Comparison of ENCODE assay signal across 1 cellular context in the genomic region with DNA sequence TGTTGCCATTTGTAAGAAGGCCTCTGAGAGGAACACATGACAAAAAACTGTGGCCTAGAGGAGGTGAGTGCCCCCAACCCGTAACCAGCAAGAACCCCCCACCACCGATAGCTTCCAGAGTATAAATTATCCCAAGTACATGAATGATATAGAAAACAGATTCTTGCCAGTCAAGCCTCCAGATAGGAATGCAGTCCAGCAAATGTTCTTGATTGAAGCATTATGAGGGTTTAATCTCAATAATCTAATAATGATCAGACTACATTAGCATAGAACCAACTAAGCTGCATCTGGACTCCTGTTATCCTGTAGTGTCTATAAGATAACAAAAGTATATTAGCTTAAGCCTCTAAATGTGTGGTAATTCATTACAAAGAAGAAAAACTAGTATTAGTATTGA.
TF ChIP-seq lines count a peak whose summit lies in the region.

No MANE protein-coding gene starts in this region.

TF ChIP-seq in SK-N-SH, 30 proteins besides CTCF, POLR2A, EP300 and RAD21 (continued from another document):
- TF ChIP-seq SMC3 (IDR thresholded peaks at IDR 0.05; ENCODE audit: low read depth, low read length) (no peak), MXI1 (IDR thresholded peaks at IDR 0.05; ENCODE audit: low read depth, low read length) (no peak), NFIC (IDR thresholded peaks at IDR 0.05; ENCODE audit: borderline replicate concordance) (no peak), IRF3 (IDR thresholded peaks at IDR 0.05; ENCODE audit: low read depth, low read length) (no peak), GATA2 (CRISPR knock-in tag; IDR thresholded peaks at IDR 0.05) (peak; percentile 94), SIN3A (IDR thresholded peaks at IDR 0.05; ENCODE audit: borderline replicate concordance, low read depth, low read length) (no peak), CHD2 (IDR thresholded peaks at IDR 0.05; ENCODE audit: low read length, partially characterized antibody) (peak; percentile 49), MEF2A (IDR thresholded peaks at IDR 0.05; ENCODE audit: borderline replicate concordance, low read depth) (no peak), FOXJ3 (CRISPR knock-in tag; IDR thresholded peaks at IDR 0.05) (peak; percentile 83), ELF1 (IDR thresholded peaks at IDR 0.05) (no peak), NRF1 (IDR thresholded peaks at IDR 0.05; ENCODE audit: low read depth, low read length) (no peak), REST (IDR thresholded peaks at IDR 0.05; ENCODE audit: low read depth, low read length) (no peak)
- TF ChIP-seq, protein P1, sequence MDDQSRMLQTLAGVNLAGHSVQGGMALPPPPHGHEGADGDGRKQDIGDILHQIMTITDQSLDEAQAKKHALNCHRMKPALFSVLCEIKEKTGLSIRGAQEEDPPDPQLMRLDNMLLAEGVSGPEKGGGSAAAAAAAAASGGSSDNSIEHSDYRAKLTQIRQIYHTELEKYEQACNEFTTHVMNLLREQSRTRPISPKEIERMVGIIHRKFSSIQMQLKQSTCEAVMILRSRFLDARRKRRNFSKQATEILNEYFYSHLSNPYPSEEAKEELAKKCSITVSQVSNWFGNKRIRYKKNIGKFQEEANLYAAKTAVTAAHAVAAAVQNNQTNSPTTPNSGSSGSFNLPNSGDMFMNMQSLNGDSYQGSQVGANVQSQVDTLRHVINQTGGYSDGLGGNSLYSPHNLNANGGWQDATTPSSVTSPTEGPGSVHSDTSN (IDR thresholded peaks at IDR 0.05), result no peak
